In genomic region chr15:48939686-48940085, GRCh38 we compare ENCODE assay signal across 10 cellular contexts. TPM values are rescaled to one million over a fixed set of nuclear protein-coding genes. Genes with fewer than 3 reads are reported as not detected.
A peak's percentile ranks its signal among the peaks of the same experiment; 100 is the strongest.
DNase-seq lines count a peak whose midpoint lies in the region; FAIRE-seq and TF ChIP-seq lines count a peak whose summit lies in the region.
"Had no signal": no experiment of that assay in that cellular context is flagged by ENCODE, and none has a peak within 500 bp of the region (broad histone marks: within the 10 kb centered on the region; RNA-seq: fewer than 3 reads in every experiment).

No MANE protein-coding gene starts in this region.

- peak; percentile 66 for DNase-seq in COLO829 (ENCODE audit: low spot score)
- DNase-seq in HS-27A (ENCODE audit: low read depth) = peak; percentile 88
- DNase-seq in astrocyte (ENCODE audit: low read depth) = peak; percentile 99
- peak; percentile 67 for DNase-seq in kidney glomerular epithelial cell (lab: John Stamatoyannopoulos, UW)
- DNase-seq in mesothelial cell of epicardium (ENCODE audit: low spot score in 2 of 2, unreplicated experiment in 2 of 2) = no peak
- no peak for DNase-seq in occipital lobe (lab: John Stamatoyannopoulos, UW)
- DNase-seq in ovary = no peak
- no peak for DNase-seq in NCI-H2107 (lab: John Stamatoyannopoulos, UW)
- DNase-seq: caudate nucleus, GF-D8 had no signal

- no peaks in the 10 kb centered on the region for H3K79me2 ChIP-seq in astrocyte (ENCODE audit: insufficient read depth, low read length)

- H3K36me3 Mint-ChIP-seq in astrocyte (ENCODE audit: low read depth, unreplicated experiment) (no peaks in the 10 kb centered on the region), mesothelial cell of epicardium (no peaks in the 10 kb centered on the region)

- H3K27ac ChIP-seq in astrocyte (ENCODE audit: low read depth, low read length) (peak overlapping the region; percentile 98), ovary (no peak overlapping the region)

- no peaks in the 10 kb centered on the region for H4K20me1 ChIP-seq in astrocyte (ENCODE audit: insufficient read depth, low read length)

- H3K4me1 ChIP-seq in astrocyte (ENCODE audit: insufficient read depth, low read length) (peaks cover 39% of the 10 kb centered on the region), ovary (ENCODE audit: insufficient read depth) (no peaks in the 10 kb centered on the region)

- no peaks in the 10 kb centered on the region for H3K9me3 Mint-ChIP-seq in astrocyte (ENCODE audit: unreplicated experiment)
- no peaks in the 10 kb centered on the region for H3K9me3 Mint-ChIP-seq in mesothelial cell of epicardium

- H3K9me3 ChIP-seq in astrocyte (ENCODE audit: insufficient read depth, low read depth, low read length) = no peaks in the 10 kb centered on the region
- H3K9me3 ChIP-seq in ovary = no peaks in the 10 kb centered on the region

- intact Hi-C loops in ovary (cut with DNase I) = no loop called here

- H3K9ac ChIP-seq in astrocyte (ENCODE audit: low read length) = peak overlapping the region; percentile 63

- H3K4me3 Mint-ChIP-seq in astrocyte (ENCODE audit: unreplicated experiment) (peak overlapping the region; percentile 5), mesothelial cell of epicardium (no peak overlapping the region)

- no peak for TF ChIP-seq EP300 in ovary (IDR thresholded peaks at IDR 0.05)

- H3K27me3 Mint-ChIP-seq in astrocyte (ENCODE audit: low read depth, unreplicated experiment) = no peaks in the 10 kb centered on the region
- H3K27me3 Mint-ChIP-seq in mesothelial cell of epicardium (ENCODE audit: low read depth) = peaks cover 27% of the 10 kb centered on the region

- H3K4me1 Mint-ChIP-seq in astrocyte (ENCODE audit: low read depth, unreplicated experiment) (peaks cover 47% of the 10 kb centered on the region), mesothelial cell of epicardium (no peaks in the 10 kb centered on the region)

- H2AFZ ChIP-seq in astrocyte (ENCODE audit: low read depth, low read length) = peak overlapping the region; percentile 19

- H3K27ac Mint-ChIP-seq in astrocyte (ENCODE audit: unreplicated experiment) = peak overlapping the region; percentile 72
- H3K27ac Mint-ChIP-seq in mesothelial cell of epicardium = no peak overlapping the region

- no peak overlapping the region for H3K4me3 ChIP-seq in astrocyte (ENCODE audit: insufficient read depth, low read depth, low read length)
- H3K4me3 ChIP-seq in ovary = no peak overlapping the region

- H3K4me2 ChIP-seq in astrocyte (ENCODE audit: low read length) = peak overlapping the region; percentile 65

- H3K27me3 ChIP-seq in astrocyte (ENCODE audit: insufficient read depth, low read length) (no peaks in the 10 kb centered on the region), ovary (no peaks in the 10 kb centered on the region)

- 82 to 95% (median 94%) methylated on average over 2 of the region's 2 CpGs for WGBS in ovary, 3 donors

- no peaks in the 10 kb centered on the region for H3K36me3 ChIP-seq in astrocyte (ENCODE audit: insufficient read depth, low read length)
- no peaks in the 10 kb centered on the region for H3K36me3 ChIP-seq in ovary

- TF ChIP-seq CTCF in astrocyte (IDR thresholded peaks at IDR 0.05; ENCODE audit: insufficient read depth, low read depth, low read length) (no peak), mesothelial cell of epicardium (IDR thresholded peaks at IDR 0.05; ENCODE audit: unreplicated experiment) (no peak), ovary (IDR thresholded peaks at IDR 0.05) (no peak)

- peak; percentile 91 for FAIRE-seq in astrocyte (lab: Jason Lieb, UNC)

- no peak for TF ChIP-seq POLR2A in ovary (IDR thresholded peaks at IDR 0.05)

RNA-seq across cellular contexts. Expression of gene SHC4, which starts 24.0 kb away (rescaled TPM):
- 2.7 and 3.7 TPM in 2 replicates for total RNA-seq in astrocyte
- total RNA-seq in mesothelial cell of epicardium = 0.58 to 0.90 TPM (median 0.64 TPM) in 3 replicates
- total RNA-seq in occipital lobe = 5.5 TPM
- total RNA-seq in ovary = under 1 TPM; 0.10 to 0.79 (median 0.33) TPM
- polyA plus RNA-seq in ovary = 1 to 10 TPM in 1 of 2 donors, under 1 TPM in 1; 0.38 to 1.8 TPM

Comparison
In these comparisons a context has a peak if more than half of its experiments do, and no peak if none do; other contexts are left out.
1. DNase-seq: peak in COLO829 (single experiment), HS-27A (single experiment), astrocyte (single experiment) and kidney glomerular epithelial cell (single experiment); none in mesothelial cell of epicardium (0 of 2), occipital lobe (single experiment), ovary (0 of 5) and NCI-H2107 (single experiment).